Comparison of ENCODE assay signal across 8 cellular contexts in genomic region chr3:180680097-180680430, GRCh38. TPM values are rescaled to one million over a fixed set of nuclear protein-coding genes. Genes with fewer than 3 reads are reported as not detected.
DNase-seq lines count a peak whose midpoint lies in the region; ATAC-seq lines count a peak whose summit lies in the region.

No MANE protein-coding gene starts in this region.

- H3K4me1 Mint-ChIP-seq in activated CD4-positive, alpha-beta T cell treated with anti-CD3 and anti-CD28 coated beads, Interleukin-2, amount 10 ng/mL, durations not matched to agents 7 days and 5 days: peaks cover 18% of the 10 kb centered on the region

- peak overlapping the region; percentile 71 for H3K4me3 ChIP-seq in neuron (ENCODE audit: low read length)

- peaks cover 52% of the 10 kb centered on the region for H3K27me3 Mint-ChIP-seq in activated CD4-positive, alpha-beta T cell treated with anti-CD3 and anti-CD28 coated beads, Interleukin-2, amount 10 ng/mL, durations not matched to agents 7 days and 5 days

- H3K4me1 ChIP-seq in neuron (ENCODE audit: insufficient read depth, low read length): peaks cover 7% of the 10 kb centered on the region

- H3K36me3 Mint-ChIP-seq in activated CD4-positive, alpha-beta T cell treated with anti-CD3 and anti-CD28 coated beads, Interleukin-2, amount 10 ng/mL, durations not matched to agents 7 days and 5 days (ENCODE audit: low read depth): no peaks in the 10 kb centered on the region

- peak in 4 of 6 experiments; percentile 0 to 54 (median 36) for DNase-seq in stimulated activated naive CD4-positive, alpha-beta T cell (lab: John Stamatoyannopoulos, UW)
- no peak for DNase-seq in stimulated activated naive CD4-positive, alpha-beta T cell treated with Interleukin-2 at 50 U/mL for 16 hours (lab: John Stamatoyannopoulos, UW)
- peak; percentile 83 for DNase-seq in NCI-H1417 treated with DMSO at 0.1 percent for 48 hours (lab: John Stamatoyannopoulos, UW)
- peak; percentile 16 for DNase-seq in activated CD4-positive, alpha-beta T cell treated with anti-CD3 and anti-CD28 coated beads, Interleukin-2, amount 10 ng/mL, durations not matched to agents 7 days and 5 days
- peak; percentile 5 for DNase-seq in fibroblast of the conjunctiva (ENCODE audit: low read depth)
- no peak for DNase-seq in LoVo (ENCODE audit: low spot score)

- H3K4me3 Mint-ChIP-seq in activated CD4-positive, alpha-beta T cell treated with anti-CD3 and anti-CD28 coated beads, Interleukin-2, amount 10 ng/mL, durations not matched to agents 7 days and 5 days: peak overlapping the region; percentile 73

- H3K9me3 Mint-ChIP-seq in activated CD4-positive, alpha-beta T cell treated with anti-CD3 and anti-CD28 coated beads, Interleukin-2, amount 10 ng/mL, durations not matched to agents 7 days and 5 days: no peaks in the 10 kb centered on the region

- POLR2A ChIA-PET in activated CD4-positive, alpha-beta T cell treated with anti-CD3 and anti-CD28 coated beads, Interleukin-2, amount 10 ng/mL, durations not matched to agents 7 days and 5 days (lab: Charles Lee): no interaction called here

- no peak overlapping the region for H3K27ac Mint-ChIP-seq in activated CD4-positive, alpha-beta T cell treated with anti-CD3 and anti-CD28 coated beads, Interleukin-2, amount 10 ng/mL, durations not matched to agents 7 days and 5 days

- no peaks in the 10 kb centered on the region for H3K9me3 ChIP-seq in neuron (ENCODE audit: low read length)

- peaks cover 21% of the 10 kb centered on the region for H3K27me3 ChIP-seq in neuron (ENCODE audit: insufficient read depth, low read length)

- H3K36me3 ChIP-seq in neuron (ENCODE audit: insufficient read depth, low read length): no peaks in the 10 kb centered on the region

- CTCF ChIA-PET in activated CD4-positive, alpha-beta T cell treated with anti-CD3 and anti-CD28 coated beads, Interleukin-2, amount 10 ng/mL, durations not matched to agents 7 days and 5 days (lab: Charles Lee): no interaction called here

- peak overlapping the region; percentile 93 for H2AFZ ChIP-seq in neuron (ENCODE audit: low read depth, low read length)

- peak; percentile 42 for ATAC-seq in HG02840 (IDR thresholded peaks at IDR 0.05; ENCODE audit: low FRiP score, unreplicated experiment)

RNA-seq across cellular contexts. Expression of gene CCDC39, which starts 0.8 kb away (rescaled TPM):
- not detected for total RNA-seq in activated CD4-positive, alpha-beta T cell treated with anti-CD3 and anti-CD28 coated beads, Interleukin-2, amount 10 ng/mL, durations not matched to agents 7 days and 5 days

Comparison
In these comparisons a context has a peak if more than half of its experiments do, and no peak if none do; other contexts are left out.
1. DNase-seq: peak in stimulated activated naive CD4-positive, alpha-beta T cell (4 of 6), NCI-H1417 treated with DMSO at 0.1 percent for 48 hours (single experiment), activated CD4-positive, alpha-beta T cell treated with anti-CD3 and anti-CD28 coated beads, Interleukin-2, amount 10 ng/mL, durations not matched to agents 7 days and 5 days (single experiment) and fibroblast of the conjunctiva (single experiment); none in stimulated activated naive CD4-positive, alpha-beta T cell treated with Interleukin-2 at 50 U/mL for 16 hours (single experiment) and LoVo (single experiment).